Comparison of ENCODE assay signal across 24 cellular contexts in genomic region chr17:73175962-73176565, GRCh38. TPM values are rescaled to one million over a fixed set of nuclear protein-coding genes. Genes with fewer than 3 reads are reported as not detected.
DNase-seq lines count a peak whose midpoint lies in the region; ATAC-seq, FAIRE-seq and TF ChIP-seq lines count a peak whose summit lies in the region.
"Had no signal": no experiment of that assay in that cellular context is flagged by ENCODE, and none has a peak within 500 bp of the region (broad histone marks: within the 10 kb centered on the region; RNA-seq: fewer than 3 reads in every experiment).

No MANE protein-coding gene starts in this region.

- no peak for TF ChIP-seq RAD21 in K562 (CRISPR knock-in tag; conservative IDR thresholded peaks at IDR 0.05 in 1 of 2, IDR thresholded peaks at IDR 0.05 in 1 of 2)

- H3K4me2 ChIP-seq in K562 (ENCODE audit: insufficient read depth, low read length) = no peak overlapping the region
- H3K4me2 ChIP-seq: A549; BLaER1 treated with 17β-estradiol and CSF1 and Interleukin-3, amounts not matched to agents 10 nM and 100 nM; GM23338 had no signal

- H3K4me3 Mint-ChIP-seq in natural killer cell treated with Interleukin-12 subunit alpha and Interleukin-12 subunit beta and Interleukin-15 and Interleukin-18, amount 100 ng/mL, for 72 hours = no peak overlapping the region
- no peak overlapping the region for H3K4me3 Mint-ChIP-seq in natural killer cell
- H3K4me3 Mint-ChIP-seq in activated CD4-positive, alpha-beta T cell treated with anti-CD3 and anti-CD28 coated beads, Interleukin-2, amount 10 ng/mL, durations not matched to agents 24 days and 14 days = no peak overlapping the region
- H3K4me3 Mint-ChIP-seq: CD14-positive monocyte; CD4-positive, alpha-beta T cell; CD8-positive, alpha-beta memory T cell; GM23338 had no signal

- 31% methylated on average over 10 of the region's 10 CpGs for WGBS in K562 (ENCODE audit: insufficient coverage, low coverage, missing lambda C conversion rate)

- no peak overlapping the region for H3K9ac ChIP-seq in K562 (ENCODE audit: insufficient read depth in 1 of 2, low read depth in 2 of 2, low read length in 2 of 2)
- H3K9ac ChIP-seq: BLaER1 treated with 17β-estradiol and CSF1 and Interleukin-3, amounts not matched to agents 10 nM and 100 nM had no signal

- TF ChIP-seq CTCF in natural killer cell (IDR thresholded peaks at IDR 0.05) = no peak
- no peak for TF ChIP-seq CTCF in K562 (IDR thresholded peaks at IDR 0.05 in 2 of 3, conservative IDR thresholded peaks at IDR 0.05 in 1 of 3; ENCODE audit: insufficient read depth in 2 of 3, low read depth in 1 of 3, low read length in 3 of 3)

- FAIRE-seq in K562 (lab: Jason Lieb, UNC) = no peak
- FAIRE-seq in urothelium cell line (lab: Jason Lieb, UNC) = peak; percentile 76
- FAIRE-seq: A549, D721Med, GM12878, H54 had no signal

- no peaks in the 10 kb centered on the region; a peak in 1 of 5 replicates for H3K27me3 ChIP-seq in K562 (ENCODE audit: control insufficient read depth in 2 of 2, insufficient read depth in 2 of 2, low read length in 2 of 2)
- H3K27me3 ChIP-seq: BE2C; BLaER1 treated with 17β-estradiol and CSF1 and Interleukin-3, amounts not matched to agents 10 nM and 100 nM had no signal

- H3K4me1 Mint-ChIP-seq in natural killer cell treated with Interleukin-12 subunit alpha and Interleukin-12 subunit beta and Interleukin-15 and Interleukin-18, amount 100 ng/mL, for 72 hours (ENCODE audit: low read depth in 2 of 2) = no peaks in the 10 kb centered on the region
- H3K4me1 Mint-ChIP-seq in natural killer cell = no peaks in the 10 kb centered on the region
- H3K4me1 Mint-ChIP-seq in activated CD4-positive, alpha-beta T cell treated with anti-CD3 and anti-CD28 coated beads, Interleukin-2, amount 10 ng/mL, durations not matched to agents 24 days and 14 days = peaks cover 6% of the 10 kb centered on the region

- H3K79me2 ChIP-seq in K562 (ENCODE audit: control insufficient read depth, insufficient read depth, low read length) = no peaks in the 10 kb centered on the region

- no peaks in the 10 kb centered on the region for H3K9me3 Mint-ChIP-seq in natural killer cell treated with Interleukin-12 subunit alpha and Interleukin-12 subunit beta and Interleukin-15 and Interleukin-18, amount 100 ng/mL, for 72 hours
- no peaks in the 10 kb centered on the region for H3K9me3 Mint-ChIP-seq in natural killer cell
- H3K9me3 Mint-ChIP-seq in activated CD4-positive, alpha-beta T cell treated with anti-CD3 and anti-CD28 coated beads, Interleukin-2, amount 10 ng/mL, durations not matched to agents 24 days and 14 days = peaks cover 6% of the 10 kb centered on the region
- H3K9me3 Mint-ChIP-seq: CD4-positive, alpha-beta T cell; CD8-positive, alpha-beta memory T cell had no signal

- H3K4me1 ChIP-seq in K562 (replicated peaks in 1 of 2; ENCODE audit: control insufficient read depth in 2 of 2, insufficient read depth in 2 of 2, low read length in 2 of 2) = no peaks in the 10 kb centered on the region
- H3K4me1 ChIP-seq: A549, BE2C, HAP-1 had no signal

- no TSS peak for BruUV-seq in K562 (replicated peaks; lab: Mats Ljungman, UMichigan)

- no peak for TF ChIP-seq POLR2A in K562 (conservative IDR thresholded peaks at IDR 0.05)

- H3K4me3 ChIP-seq in K562 = no peak overlapping the region
- H3K4me3 ChIP-seq: A549; BLaER1 treated with 17β-estradiol and CSF1 and Interleukin-3, amounts not matched to agents 10 nM and 100 nM; GM12878; GM23338; HAP-1 had no signal

- H3K36me3 Mint-ChIP-seq in natural killer cell treated with Interleukin-12 subunit alpha and Interleukin-12 subunit beta and Interleukin-15 and Interleukin-18, amount 100 ng/mL, for 72 hours = no peaks in the 10 kb centered on the region
- no peaks in the 10 kb centered on the region for H3K36me3 Mint-ChIP-seq in natural killer cell
- H3K36me3 Mint-ChIP-seq in activated CD4-positive, alpha-beta T cell treated with anti-CD3 and anti-CD28 coated beads, Interleukin-2, amount 10 ng/mL, durations not matched to agents 24 days and 14 days (ENCODE audit: low read depth) = no peaks in the 10 kb centered on the region
- H3K36me3 Mint-ChIP-seq: CD8-positive, alpha-beta memory T cell had no signal

- H3K9me3 ChIP-seq in K562 (replicated peaks; ENCODE audit: control insufficient read depth, insufficient read depth, low read depth, low read length) = peaks cover 4% of the 10 kb centered on the region
- H3K9me3 ChIP-seq: A549, BE2C, HAP-1 had no signal

- peaks cover 0 to 1% of the 10 kb centered on the region in 2 donors for H3K27me3 Mint-ChIP-seq in natural killer cell treated with Interleukin-12 subunit alpha and Interleukin-12 subunit beta and Interleukin-15 and Interleukin-18, amount 100 ng/mL, for 72 hours
- no peaks in the 10 kb centered on the region for H3K27me3 Mint-ChIP-seq in natural killer cell (ENCODE audit: low read depth in 2 of 2)
- no peaks in the 10 kb centered on the region for H3K27me3 Mint-ChIP-seq in activated CD4-positive, alpha-beta T cell treated with anti-CD3 and anti-CD28 coated beads, Interleukin-2, amount 10 ng/mL, durations not matched to agents 24 days and 14 days
- H3K27me3 Mint-ChIP-seq: CD4-positive, alpha-beta T cell had no signal

- peak; percentile 5 for DNase-seq in natural killer cell treated with Interleukin-12 subunit alpha and Interleukin-12 subunit beta and Interleukin-15 and Interleukin-18, amount 100 ng/mL, for 72 hours (ENCODE audit: low spot score)
- DNase-seq in natural killer cell (no peak), K562 (ENCODE audit: extremely low read depth in 1 of 4, low spot score in 3 of 4) (peak in 1 of 4 experiments; percentile 39), urothelium cell line (ENCODE audit: low spot score) (no peak), dermis blood vessel endothelial cell (no peak)
- DNase-seq in activated CD4-positive, alpha-beta T cell treated with anti-CD3 and anti-CD28 coated beads, Interleukin-2, amount 10 ng/mL, durations not matched to agents 24 days and 14 days = no peak
- DNase-seq: 8988T; ACHN; AML-193; BE2C; CD4-positive, alpha-beta T cell; CD8-positive, alpha-beta memory T cell; DMS 273 treated with DMSO at 0.1 percent for 48 hours; DMS79; EL; GDM1 had no signal

- no peak overlapping the region for H2AFZ ChIP-seq in K562 (ENCODE audit: low read depth, low read length)
- H2AFZ ChIP-seq: GM23338 had no signal

- H3K27ac Mint-ChIP-seq in natural killer cell treated with Interleukin-12 subunit alpha and Interleukin-12 subunit beta and Interleukin-15 and Interleukin-18, amount 100 ng/mL, for 72 hours = no peak overlapping the region
- no peak overlapping the region for H3K27ac Mint-ChIP-seq in natural killer cell
- H3K27ac Mint-ChIP-seq in activated CD4-positive, alpha-beta T cell treated with anti-CD3 and anti-CD28 coated beads, Interleukin-2, amount 10 ng/mL, durations not matched to agents 24 days and 14 days = no peak overlapping the region
- H3K27ac Mint-ChIP-seq: CD4-positive, alpha-beta T cell; CD8-positive, alpha-beta memory T cell; GM23338 had no signal

- H3K27ac ChIP-seq in K562 (ENCODE audit: extremely low read depth, low read depth, low read length) = no peak overlapping the region
- H3K27ac ChIP-seq: A549; BLaER1 treated with 17β-estradiol and CSF1 and Interleukin-3, amounts not matched to agents 10 nM and 100 nM had no signal

- CTCF ChIA-PET in K562 (lab: Yijun Ruan, JAX; ENCODE audit: low intra/inter-chr PET ratio) = no interaction called here

- no peaks in the 10 kb centered on the region for H4K20me1 ChIP-seq in K562 (replicated peaks; ENCODE audit: control insufficient read depth, insufficient read depth, low read length)
- H4K20me1 ChIP-seq: BLaER1 treated with 17β-estradiol and CSF1 and Interleukin-3, amounts not matched to agents 10 nM and 100 nM had no signal

- H3K36me3 ChIP-seq in K562 (ENCODE audit: control insufficient read depth, insufficient read depth, low read length) = no peaks in the 10 kb centered on the region
- H3K36me3 ChIP-seq: BE2C; BLaER1 treated with 17β-estradiol and CSF1 and Interleukin-3, amounts not matched to agents 10 nM and 100 nM; HAP-1 had no signal

- intact Hi-C loops in natural killer cell (cut with micrococcal nuclease) = no loop called here
- intact Hi-C loops in K562 (cut with micrococcal nuclease) = no loop called here
- intact Hi-C loops in activated CD4-positive, alpha-beta T cell treated with anti-CD3 and anti-CD28 coated beads, Interleukin-2, amount 10 ng/mL, durations not matched to agents 24 days and 14 days (cut with micrococcal nuclease) = no loop called here

- in situ Hi-C loops in K562 (cut with MboI) = no loop called here

- no peak for ATAC-seq in natural killer cell treated with Interleukin-12 subunit alpha and Interleukin-12 subunit beta and Interleukin-15 and Interleukin-18, amount 100 ng/mL, for 72 hours
- ATAC-seq in natural killer cell (no peak), K562 (peak; percentile 61)
- ATAC-seq: A549, GM12878, GM23338 had no signal

- no peak for TF ChIP-seq EP300 in K562 (IDR thresholded peaks at IDR 0.05; ENCODE audit: low read length)

- H3K9me1 ChIP-seq in K562 (ENCODE audit: control insufficient read depth, insufficient read depth, low read length) = no peaks in the 10 kb centered on the region

- POLR2A ChIA-PET in K562 (lab: Yijun Ruan, JAX) = interaction anchor here (0.6 kb wide), 1 partner anchor 392 kb away, joined by 3 read pairs; no protein-coding TSS in a partner anchor

RNA-seq across cellular contexts. Expression of gene SSTR2, which starts 11.3 kb away (rescaled TPM):
- not detected for total RNA-seq in natural killer cell treated with Interleukin-12 subunit alpha and Interleukin-12 subunit beta and Interleukin-15 and Interleukin-18, amount 100 ng/mL, for 72 hours
- total RNA-seq in natural killer cell = not detected
- not detected in 2 replicates for total RNA-seq in K562 (2011; cell fraction: chromatin; rRNA removed; ENCODE audit: low replicate concordance)
- total RNA-seq in K562 (2011; cell fraction: nucleolus; rRNA removed) = not detected in 2 replicates
- not detected in 2 replicates for total RNA-seq in K562 (2011; cell fraction: nucleoplasm; rRNA removed)
- not detected in 2 replicates for total RNA-seq in K562 (2014; rRNA removed)
- total RNA-seq in K562 (2014; rRNA removed; fragmentation: Illumina TruSeq; extraction: Trizol) = not detected in 2 replicates
- total RNA-seq in K562 (2015; rRNA removed; fragmentation: Illumina TruSeq; extraction: Trizol) = not detected in 2 replicates
- total RNA-seq in K562 (2021) = not detected in 2 replicates
- polyA plus RNA-seq in K562 (2011; rRNA removed) = not detected in 2 replicates
- not detected in 2 replicates for polyA plus RNA-seq in K562 (2011; cell fraction: cytosol; rRNA removed)
- polyA plus RNA-seq in K562 (2011; cell fraction: nucleus; rRNA removed) = not detected in 2 replicates
- 0.04 TPM in 2 replicates for polyA plus RNA-seq in K562 (2012)
- polyA plus RNA-seq in K562 (2014; fragmentation: Illumina TruSeq; extraction: Trizol) = not detected in 2 replicates
- under 1 TPM in 1 of 2 experiments, not detected in 1; 0.03 TPM for polyA plus RNA-seq in K562 (2014; fragmentation: Nextera tagmentation; extraction: Ambion mirVana)
- not detected in 2 replicates for polyA plus RNA-seq in K562 (2014; rRNA removed)
- not detected in 2 replicates for polyA minus RNA-seq in K562 (2011; rRNA and poly(A)+ RNA removed)
- polyA minus RNA-seq in K562 (2011; cell fraction: cytosol; rRNA and poly(A)+ RNA removed) = not detected in 2 replicates
- not detected in 2 replicates for polyA minus RNA-seq in K562 (2011; cell fraction: nucleus; rRNA and poly(A)+ RNA removed)
- total RNA-seq in activated CD4-positive, alpha-beta T cell treated with anti-CD3 and anti-CD28 coated beads, Interleukin-2, amount 10 ng/mL, durations not matched to agents 24 days and 14 days = 0.66 and 0.96 TPM in 2 replicates
- not detected in 2 replicates for total RNA-seq in dermis blood vessel endothelial cell
- total RNA-seq: CD4-positive, alpha-beta T cell had no signal
- polyA plus RNA-seq: CD14-positive monocyte; CD8-positive, alpha-beta memory T cell had no signal

RNA-seq across cellular contexts. Expression of gene COG1, which starts 16.8 kb away (rescaled TPM):
- total RNA-seq in natural killer cell treated with Interleukin-12 subunit alpha and Interleukin-12 subunit beta and Interleukin-15 and Interleukin-18, amount 100 ng/mL, for 72 hours = 10 to 100 TPM; 27.4 to 28.0 TPM
- total RNA-seq in natural killer cell (10 to 100 TPM; 64.1 to 73.2 (median 68.3) TPM), K562 (2014; rRNA removed) (10.8 and 16.6 TPM in 2 replicates), K562 (2014; rRNA removed; fragmentation: Illumina TruSeq; extraction: Trizol) (12.3 and 14.0 TPM in 2 replicates), K562 (2015; rRNA removed; fragmentation: Illumina TruSeq; extraction: Trizol) (13.8 and 18.5 TPM in 2 replicates), K562 (2021) (23.9 and 26.8 TPM in 2 replicates), dermis blood vessel endothelial cell (18.0 and 22.2 TPM in 2 replicates)
- total RNA-seq in K562 (2011; cell fraction: chromatin; rRNA removed; ENCODE audit: low replicate concordance) = 66.6 and 89.3 TPM in 2 replicates
- 46.7 and 60.0 TPM in 2 replicates for total RNA-seq in K562 (2011; cell fraction: nucleolus; rRNA removed)
- 49.8 and 61.1 TPM in 2 replicates for total RNA-seq in K562 (2011; cell fraction: nucleoplasm; rRNA removed)
- polyA plus RNA-seq in K562 (2011; rRNA removed) (16.2 and 22.8 TPM in 2 replicates), K562 (2014; fragmentation: Illumina TruSeq; extraction: Trizol) (19.6 and 28.3 TPM in 2 replicates), K562 (2014; fragmentation: Nextera tagmentation; extraction: Ambion mirVana) (1 to 10 TPM; 9.5 to 9.9 TPM), K562 (2014; rRNA removed) (12.9 and 13.9 TPM in 2 replicates)
- polyA plus RNA-seq in K562 (2011; cell fraction: cytosol; rRNA removed) = 13.1 and 18.9 TPM in 2 replicates
- 55.2 and 65.8 TPM in 2 replicates for polyA plus RNA-seq in K562 (2011; cell fraction: nucleus; rRNA removed)
- polyA plus RNA-seq in K562 (2012) = 23.6 and 25.0 TPM in 2 replicates
- 20.6 and 23.9 TPM in 2 replicates for polyA minus RNA-seq in K562 (2011; rRNA and poly(A)+ RNA removed)
- 15.8 and 17.8 TPM in 2 replicates for polyA minus RNA-seq in K562 (2011; cell fraction: cytosol; rRNA and poly(A)+ RNA removed)
- polyA minus RNA-seq in K562 (2011; cell fraction: nucleus; rRNA and poly(A)+ RNA removed) = 42.4 and 45.0 TPM in 2 replicates
- total RNA-seq in activated CD4-positive, alpha-beta T cell treated with anti-CD3 and anti-CD28 coated beads, Interleukin-2, amount 10 ng/mL, durations not matched to agents 24 days and 14 days = 30.0 and 32.7 TPM in 2 replicates
